10 cellular contexts compared by ENCODE assay signal in genomic region chr5:163306421-163306820, GRCh38.
DNase-seq lines count a peak whose midpoint lies in the region; ATAC-seq, FAIRE-seq and TF ChIP-seq lines count a peak whose summit lies in the region.
"Had no signal": no experiment of that assay in that cellular context is flagged by ENCODE, and none has a peak within 500 bp of the region (broad histone marks: within the 10 kb centered on the region; RNA-seq: fewer than 3 reads in every experiment).

No MANE protein-coding gene starts in this region.

- H3K4me3 Mint-ChIP-seq in neural crest cell: no peak overlapping the region

- no peak overlapping the region for H3K4me3 ChIP-seq in body of pancreas

- peaks cover 6% of the 10 kb centered on the region for H3K4me1 Mint-ChIP-seq in neural crest cell

- FAIRE-seq in GM12892 (lab: Jason Lieb, UNC): peak; percentile 5

- no peak for ATAC-seq in body of pancreas

- H3K4me1 ChIP-seq in body of pancreas: no peaks in the 10 kb centered on the region

- no peaks in the 10 kb centered on the region for H3K9me3 Mint-ChIP-seq in neural crest cell

- 21 to 25% methylated on average over 2 of the region's 2 CpGs for WGBS in body of pancreas, 2 donors

- TF ChIP-seq POLR2A in GM12892 (IDR thresholded peaks at IDR 0.05; ENCODE audit: low read depth, low read length) (no peak), body of pancreas (IDR thresholded peaks at IDR 0.05) (no peak)

- TF ChIP-seq CTCF in body of pancreas (IDR thresholded peaks at IDR 0.05): peak in 6 of 7 experiments; percentile 22 to 33 (median 30)
- TF ChIP-seq CTCF in neural crest cell (conservative IDR thresholded peaks at IDR 0.05): peak; percentile 54

- H3K27ac ChIP-seq in body of pancreas: no peak overlapping the region

- H3K9me3 ChIP-seq in body of pancreas: no peaks in the 10 kb centered on the region

- no peaks in the 10 kb centered on the region for H3K36me3 ChIP-seq in body of pancreas (replicated peaks in 1 of 2; ENCODE audit: insufficient read depth in 1 of 2, low read depth in 2 of 2)

- DNase-seq in GM12892 (ENCODE audit: insufficient read length) (no peak), LoVo (ENCODE audit: low spot score) (peak; percentile 8), body of pancreas (no peak), neural crest cell (ENCODE audit: low read depth, low spot score) (no peak), NCI-H146 (lab: John Stamatoyannopoulos, UW) (no peak), nucleus accumbens (lab: John Stamatoyannopoulos, UW) (no peak), NCI-H1694 treated with DMSO at 0.1 percent for 48 hours (lab: John Stamatoyannopoulos, UW) (no peak), NCI-H2081 treated with DMSO at 0.1 percent for 48 hours (lab: John Stamatoyannopoulos, UW) (no peak)
- DNase-seq: effector CD8-positive, alpha-beta T cell; NCI-H1417 treated with DMSO at 0.1 percent for 48 hours had no signal

- H3K27me3 ChIP-seq in body of pancreas: no peaks in the 10 kb centered on the region

- H3K27me3 Mint-ChIP-seq in neural crest cell (ENCODE audit: low read depth): no peaks in the 10 kb centered on the region

- intact Hi-C loops in body of pancreas (cut with DNase I): no loop called here

- no peaks in the 10 kb centered on the region for H3K36me3 Mint-ChIP-seq in neural crest cell (ENCODE audit: low read depth)

- no peak overlapping the region for H3K27ac Mint-ChIP-seq in neural crest cell (ENCODE audit: unreplicated experiment)
